ENCODE assay signal across 28 cellular contexts in genomic region chr9:130364619-130365322, GRCh38.
DNase-seq lines count a peak whose midpoint lies in the region; ATAC-seq and TF ChIP-seq lines count a peak whose summit lies in the region.
"Had no signal": no experiment of that assay in that cellular context is flagged by ENCODE, and none has a peak within 500 bp of the region (broad histone marks: within the 10 kb centered on the region; RNA-seq: fewer than 3 reads in every experiment).

No MANE protein-coding gene starts in this region.

- no peak overlapping the region for H3K4ac ChIP-seq in H9 (ENCODE audit: low read depth, low read length)

- H3K4me3 ChIP-seq in PC-9 (no peak overlapping the region), right lobe of liver (no peak overlapping the region), ascending aorta (no peak overlapping the region)
- H3K4me3 ChIP-seq: A549, left lung, neural progenitor cell, smooth muscle cell, suprapubic skin, upper lobe of right lung had no signal

- no peaks in the 10 kb centered on the region for H3K9me3 ChIP-seq in H9 (ENCODE audit: control insufficient read depth, low read depth, low read length)
- no peaks in the 10 kb centered on the region for H3K9me3 ChIP-seq in PC-9 (ENCODE audit: insufficient read depth, low read depth)
- H3K9me3 ChIP-seq in right lobe of liver, result no peaks in the 10 kb centered on the region
- no peaks in the 10 kb centered on the region for H3K9me3 ChIP-seq in ascending aorta
- H3K9me3 ChIP-seq: A549, left lung, suprapubic skin, upper lobe of right lung had no signal

- no peak overlapping the region for H3K23ac ChIP-seq in H9 (ENCODE audit: insufficient read length, low read depth, low read length)

- no TSS peak for BruUV-seq in PC-9 (replicated peaks; lab: Mats Ljungman, UMichigan)

- H3K4me1 ChIP-seq in H9 (ENCODE audit: insufficient read depth, low read length) (no peaks in the 10 kb centered on the region), PC-9 (replicated peaks; ENCODE audit: insufficient read depth) (peaks cover 33% of the 10 kb centered on the region), right lobe of liver (no peaks in the 10 kb centered on the region), ascending aorta (no peaks in the 10 kb centered on the region)
- H3K4me1 ChIP-seq: A549, left lung, neural progenitor cell, parathyroid adenoma, suprapubic skin, upper lobe of right lung had no signal

- CTCF ChIA-PET in PC-9 (lab: Charles Lee), result interaction anchor here (0.5 to 1.1 kb wide), 6 partner anchors 9 to 265 kb away, joined by 3 to 5 read pairs (median 3); no protein-coding TSS in a partner anchor

- peaks cover 18% of the 10 kb centered on the region; the same call in 1 of the 2 replicates for H3F3A ChIP-seq in PC-9 (ENCODE audit: insufficient read depth, low read depth)

- H4K8ac ChIP-seq in H9 (replicated peaks; ENCODE audit: insufficient read length, low read depth, low read length), result no peak overlapping the region

- H4K20me1 ChIP-seq in H9 (ENCODE audit: control insufficient read depth, insufficient read depth, insufficient read length) (peaks cover 2% of the 10 kb centered on the region), PC-9 (ENCODE audit: insufficient read depth) (no peaks in the 10 kb centered on the region)

- H3K9ac ChIP-seq in H9 (ENCODE audit: extremely low read depth, insufficient read length, low read length), result no peak overlapping the region
- H3K9ac ChIP-seq: neural progenitor cell, parathyroid adenoma had no signal

- no peak overlapping the region for H4K5ac ChIP-seq in H9 (ENCODE audit: insufficient read length, low read depth, low read length)

- H3T11ph ChIP-seq in H9 (ENCODE audit: low read length), result no peak overlapping the region

- peaks cover 7 to 12% (median 9%) of the 10 kb centered on the region in 3 experiments; a peak in 6 of 7 replicates for H3K36me3 Mint-ChIP-seq in H9 (ENCODE audit: insufficient read depth in 1 of 3, low read depth in 3 of 3)
- no peaks in the 10 kb centered on the region for H3K36me3 Mint-ChIP-seq in mesothelial cell of epicardium
- H3K36me3 Mint-ChIP-seq: activated CD8-positive, alpha-beta memory T cell treated with anti-CD3 and anti-CD28 coated beads, Interleukin-2, amount 10 ng/mL, durations not matched to agents 7 days and 5 days; neural progenitor cell had no signal

- H3K36me3 ChIP-seq in PC-9 (ENCODE audit: low read depth) (no peaks in the 10 kb centered on the region), right lobe of liver (no peaks in the 10 kb centered on the region), ascending aorta (no peaks in the 10 kb centered on the region)
- H3K36me3 ChIP-seq: left lung, neural progenitor cell, suprapubic skin, upper lobe of right lung had no signal

- H3K9me3 Mint-ChIP-seq in H9, result no peaks in the 10 kb centered on the region
- H3K9me3 Mint-ChIP-seq in mesothelial cell of epicardium, result no peaks in the 10 kb centered on the region
- H3K9me3 Mint-ChIP-seq: activated T-cell treated with anti-CD3 and anti-CD28 coated beads, Interleukin-2, amount 50 U/mL, for 4 hours; CD4-positive, alpha-beta T cell; effector memory CD8-positive, alpha-beta T cell; neural progenitor cell had no signal

- POLR2A ChIA-PET in PC-9 (lab: Charles Lee; ENCODE audit: unreplicated experiment), result interaction anchor here (0.6 to 0.9 kb wide), 7 partner anchors 8 to 396 kb away, joined by 3 to 19 read pairs (median 4); no protein-coding TSS in a partner anchor

- no peak overlapping the region for H3K4me2 ChIP-seq in H9 (ENCODE audit: insufficient read depth, insufficient read length, low read length)
- peak overlapping the region; percentile 56 for H3K4me2 ChIP-seq in PC-9
- H3K4me2 ChIP-seq: A549, neural progenitor cell, smooth muscle cell had no signal

- no peaks in the 10 kb centered on the region for H3K27me3 ChIP-seq in H9 (ENCODE audit: insufficient read depth, low read length)
- no peaks in the 10 kb centered on the region for H3K27me3 ChIP-seq in PC-9 (ENCODE audit: insufficient read depth, low read depth)
- H3K27me3 ChIP-seq in right lobe of liver, result no peaks in the 10 kb centered on the region
- H3K27me3 ChIP-seq in ascending aorta, result no peaks in the 10 kb centered on the region
- H3K27me3 ChIP-seq: left lung, neural progenitor cell, upper lobe of right lung had no signal

- DNase-seq in AG20443 (ENCODE audit: low spot score), result peak; percentile 54
- DNase-seq in H9, result no peak
- DNase-seq in PC-9, result peak; percentile 84 to 97
- peak; percentile 55 for DNase-seq in islet precursor cell
- no peak for DNase-seq in right lobe of liver
- no peak for DNase-seq in mesothelial cell of epicardium (ENCODE audit: low spot score in 2 of 2, unreplicated experiment in 2 of 2)
- DNase-seq in ascending aorta (ENCODE audit: low spot score in 2 of 2), result no peak
- DNase-seq: activated CD4-positive, alpha-beta T cell treated with anti-CD3 and anti-CD28 coated beads, Interleukin-2, amount 50 U/mL, for 4 hours; activated CD8-positive, alpha-beta memory T cell treated with anti-CD3 and anti-CD28 coated beads, Interleukin-2, amount 10 ng/mL, durations not matched to agents 7 days and 5 days; activated T-cell treated with anti-CD3 and anti-CD28 coated beads, Interleukin-2, amount 50 U/mL, for 4 hours; CD4-positive, alpha-beta T cell; cortex of kidney; effector memory CD8-positive, alpha-beta T cell; erythroblast; glutamatergic neuron; left lung; NCI-H2081 treated with DMSO at 0.1 percent for 48 hours; NCI-H748 treated with DMSO at 0.1 percent for 48 hours; stimulated activated naive CD4-positive, alpha-beta T cell treated with Interleukin-2 at 50 U/mL for 16 hours; upper lobe of right lung had no signal

- intact Hi-C loops in PC-9 (cut with micrococcal nuclease; ENCODE audit: unreplicated experiment), result loop anchor here (1.0 to 5.0 kb wide), 2 partner anchors 48 to 81 kb away; no protein-coding TSS in a partner anchor
- intact Hi-C loops in right lobe of liver (cut with DNase I), result no loop called here
- intact Hi-C loops in ascending aorta (cut with DNase I), result no loop called here

- H3K79me2 ChIP-seq in H9 (ENCODE audit: insufficient read depth, low read length), result no peaks in the 10 kb centered on the region
- H3K79me2 ChIP-seq in PC-9 (ENCODE audit: low read depth), result no peaks in the 10 kb centered on the region
- H3K79me2 ChIP-seq: parathyroid adenoma had no signal

- peak overlapping the region in 2 of 3 experiments; percentile 83 to 89; a peak in 4 of 7 replicates for H3K27ac Mint-ChIP-seq in H9
- H3K27ac Mint-ChIP-seq in mesothelial cell of epicardium, result no peak overlapping the region
- H3K27ac Mint-ChIP-seq: activated CD8-positive, alpha-beta memory T cell treated with anti-CD3 and anti-CD28 coated beads, Interleukin-2, amount 10 ng/mL, durations not matched to agents 7 days and 5 days; CD4-positive, alpha-beta T cell; effector memory CD8-positive, alpha-beta T cell; memory B cell; neural progenitor cell had no signal

- H3K14ac ChIP-seq in H9 (ENCODE audit: insufficient read depth, low read length), result no peak overlapping the region; the same call in 1 of the 2 replicates

- no peak overlapping the region for H2BK20ac ChIP-seq in H9 (ENCODE audit: low read depth, low read length, poor library complexity, severe bottlenecking)

- no peak for ATAC-seq in right lobe of liver
- ATAC-seq in HG02885 (IDR thresholded peaks at IDR 0.05; ENCODE audit: poor library complexity, unreplicated experiment), result no peak
- ATAC-seq: activated CD4-positive, CD25-positive, alpha-beta regulatory T cell treated with anti-CD3 and anti-CD28 coated beads, Interleukin-2, amount 50 U/mL, for 24 hours; activated CD8-positive, alpha-beta memory T cell treated with anti-CD3 and anti-CD28 coated beads, Interleukin-2, amount 10 ng/mL, durations not matched to agents 7 days and 5 days; activated T-cell treated with anti-CD3 and anti-CD28 coated beads, Interleukin-2, amount 50 U/mL, for 4 hours; effector memory CD8-positive, alpha-beta T cell; left lung; upper lobe of right lung had no signal

- H3K4me3 Mint-ChIP-seq in H9 (no peak overlapping the region), mesothelial cell of epicardium (no peak overlapping the region)
- H3K4me3 Mint-ChIP-seq: activated CD8-positive, alpha-beta memory T cell treated with anti-CD3 and anti-CD28 coated beads, Interleukin-2, amount 10 ng/mL, durations not matched to agents 7 days and 5 days; activated T-cell treated with anti-CD3 and anti-CD28 coated beads, Interleukin-2, amount 50 U/mL, for 4 hours; CD4-positive, alpha-beta T cell; effector memory CD8-positive, alpha-beta T cell; memory B cell; neural progenitor cell had no signal

- peaks cover 6 to 14% of the 10 kb centered on the region in 2 experiments for H3K4me1 Mint-ChIP-seq in H9
- H3K4me1 Mint-ChIP-seq in mesothelial cell of epicardium, result no peaks in the 10 kb centered on the region
- H3K4me1 Mint-ChIP-seq: activated CD8-positive, alpha-beta memory T cell treated with anti-CD3 and anti-CD28 coated beads, Interleukin-2, amount 10 ng/mL, durations not matched to agents 7 days and 5 days had no signal

- no peaks in the 10 kb centered on the region for H3K79me1 ChIP-seq in H9 (ENCODE audit: insufficient read depth, low read depth, low read length, poor library complexity, severe bottlenecking)

- no peak overlapping the region for H3K18ac ChIP-seq in H9 (ENCODE audit: insufficient read length, low read depth, low read length)

- H2AFZ ChIP-seq in H9 (ENCODE audit: low read length) (no peak overlapping the region), PC-9 (no peak overlapping the region)
- H2AFZ ChIP-seq: neural progenitor cell, parathyroid adenoma had no signal

- H3K27ac ChIP-seq in H9 (ENCODE audit: insufficient read length, low read depth, low read length) (no peak overlapping the region), PC-9 (peak overlapping the region; percentile 5), right lobe of liver (no peak overlapping the region), ascending aorta (no peak overlapping the region)
- H3K27ac ChIP-seq: A549, left lung, neural progenitor cell, parathyroid adenoma, suprapubic skin, upper lobe of right lung had no signal

- no peak overlapping the region for H2BK5ac ChIP-seq in H9 (ENCODE audit: insufficient read length, low read length)

- WGBS in H9 (ENCODE audit: extremely low coverage, insufficient read length, low lambda C conversion rate), result no CpG with 5 or more reads among the region's 13 CpGs
- 79% methylated on average over 3 of the region's 13 CpGs for WGBS in right lobe of liver (ENCODE audit: insufficient coverage, low coverage, low lambda C conversion rate, missing lambda C conversion rate)

- H3K9me2 ChIP-seq in PC-9 (ENCODE audit: insufficient read depth), result no peaks in the 10 kb centered on the region

- H2AK5ac ChIP-seq in H9 (ENCODE audit: insufficient read length, low read length), result no peak overlapping the region

- H3K56ac ChIP-seq in H9 (ENCODE audit: insufficient read length, low read depth, low read length), result no peak overlapping the region

- no peak for TF ChIP-seq POLR2A in right lobe of liver (IDR thresholded peaks at IDR 0.05)

- TF ChIP-seq CTCF in H9 (conservative IDR thresholded peaks at IDR 0.05) (no peak), PC-9 (conservative IDR thresholded peaks at IDR 0.05) (no peak), right lobe of liver (IDR thresholded peaks at IDR 0.05) (no peak), mesothelial cell of epicardium (IDR thresholded peaks at IDR 0.05; ENCODE audit: unreplicated experiment) (no peak), ascending aorta (IDR thresholded peaks at IDR 0.05) (no peak)

- H4K91ac ChIP-seq in H9 (ENCODE audit: insufficient read length, low read depth, low read length), result no peak overlapping the region

- no peaks in the 10 kb centered on the region for H3K23me2 ChIP-seq in H9 (ENCODE audit: insufficient read length, low read depth, low read length, poor library complexity, severe bottlenecking)

- H2BK12ac ChIP-seq in H9 (ENCODE audit: insufficient read length, low read depth, low read length), result no peak overlapping the region

- no peaks in the 10 kb centered on the region for H3K27me3 Mint-ChIP-seq in H9 (ENCODE audit: low read depth)
- peaks cover 3% of the 10 kb centered on the region for H3K27me3 Mint-ChIP-seq in mesothelial cell of epicardium (ENCODE audit: low read depth)
- H3K27me3 Mint-ChIP-seq: CD4-positive, alpha-beta T cell had no signal

- no peak overlapping the region for H2BK15ac ChIP-seq in H9 (ENCODE audit: low read depth, low read length)

- no peak overlapping the region for H2BK120ac ChIP-seq in H9 (ENCODE audit: low read depth, low read length, poor library complexity, severe bottlenecking)

Comparison
In these comparisons a context has a peak if more than half of its experiments do, and no peak if none do; other contexts are left out.
1. DNase-seq: peak in AG20443 (single experiment), PC-9 (2 of 2) and islet precursor cell (single experiment); none in H9 (single experiment), right lobe of liver (0 of 3), mesothelial cell of epicardium (0 of 2) and ascending aorta (0 of 2).